1 cellular context compared by ENCODE assay signal in genomic region chr19:14053032-14053431, GRCh38.
TF ChIP-seq lines count a peak whose summit lies in the region.

No MANE protein-coding gene starts in this region.

TF ChIP-seq in HepG2, 621 proteins besides CTCF, POLR2A, EP300 and RAD21:
- TF ChIP-seq ZNF12 (CRISPR knock-in tag; IDR thresholded peaks at IDR 0.05): peak; percentile 97
- no peak for TF ChIP-seq GMEB1 (CRISPR knock-in tag; IDR thresholded peaks at IDR 0.05; ENCODE audit: borderline replicate concordance)
TF ChIP-seq in HepG2: peak in this region for 1.
